7 cellular contexts compared by ENCODE assay signal in the genomic region with DNA sequence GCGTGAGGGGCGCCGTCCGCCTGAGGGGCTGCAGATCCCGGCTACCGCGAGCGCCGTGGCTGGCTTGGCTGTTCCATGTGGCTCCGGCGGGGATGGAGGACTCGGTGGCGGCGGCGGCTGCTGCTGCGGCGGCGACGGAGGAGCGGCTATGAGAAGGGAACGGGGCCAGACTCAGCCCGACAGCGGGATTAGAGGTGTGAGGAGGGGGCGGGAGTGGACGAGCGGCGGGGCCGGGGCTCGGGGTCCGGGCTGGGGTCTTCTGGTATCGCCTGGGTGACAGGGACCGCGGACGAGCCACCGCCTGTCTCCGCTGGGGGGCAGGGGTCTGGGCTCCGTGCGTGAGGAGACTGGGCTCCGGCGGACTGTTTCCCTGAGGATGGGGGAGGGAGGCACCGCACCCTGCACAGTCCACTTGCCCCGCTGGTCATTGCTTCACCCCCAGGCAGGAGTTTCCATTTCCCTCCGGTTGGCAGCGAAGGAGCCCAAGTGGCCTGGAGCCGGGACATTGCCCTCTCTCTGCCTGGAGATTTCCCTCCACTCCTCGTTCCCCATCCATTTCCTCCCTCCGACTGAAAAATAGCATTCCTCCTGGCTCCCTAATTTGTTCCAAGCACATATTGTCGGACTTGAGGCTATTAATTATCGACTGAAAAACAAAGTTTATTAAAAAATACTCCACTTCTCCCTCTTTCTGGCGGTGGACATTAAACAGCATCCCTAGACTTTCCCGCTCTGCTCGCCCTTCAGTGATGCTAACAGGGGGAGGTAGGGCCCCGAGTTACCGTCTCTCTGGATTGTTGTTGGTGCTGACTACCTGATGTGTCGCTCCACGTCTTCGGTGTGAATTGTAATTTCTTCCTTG. TPM values are rescaled to one million over a fixed set of nuclear protein-coding genes. Genes with fewer than 3 reads are reported as not detected.
DNase-seq lines count a peak whose midpoint lies in the region; FAIRE-seq and TF ChIP-seq lines count a peak whose summit lies in the region.

No MANE protein-coding gene starts in this region.

- no peaks in the 10 kb centered on the region for H3K27me3 Mint-ChIP-seq in activated CD4-positive, alpha-beta memory T cell treated with anti-CD3 and anti-CD28 coated beads for 36 hours
- H3K27me3 Mint-ChIP-seq in stimulated activated naive CD8-positive, alpha-beta T cell treated with anti-CD3 and anti-CD28 coated beads, Interleukin-15, Interleukin-2, amounts not matched to agents 100 ng/mL and 50 ng/mL, for 24 hours, result no peaks in the 10 kb centered on the region

- peak overlapping the region; percentile 73 to 94 for H3K18ac ChIP-seq in mesenchymal stem cell (ENCODE audit: low read depth in 1 of 2, low read length in 2 of 2)

- peak; percentile 26 for FAIRE-seq in endothelial cell of umbilical vein (lab: Jason Lieb, UNC)

- H2BK12ac ChIP-seq in mesenchymal stem cell (ENCODE audit: low read length in 2 of 2), result peak overlapping the region; percentile 21 to 39

- no peaks in the 10 kb centered on the region for H3K9me3 Mint-ChIP-seq in activated CD4-positive, alpha-beta memory T cell treated with anti-CD3 and anti-CD28 coated beads for 36 hours
- peaks cover 6% of the 10 kb centered on the region for H3K9me3 Mint-ChIP-seq in stimulated activated naive CD8-positive, alpha-beta T cell treated with anti-CD3 and anti-CD28 coated beads, Interleukin-15, Interleukin-2, amounts not matched to agents 100 ng/mL and 50 ng/mL, for 24 hours

- CTCF ChIA-PET in activated CD4-positive, alpha-beta memory T cell treated with anti-CD3 and anti-CD28 coated beads for 36 hours (lab: Charles Lee), result no interaction called here
- CTCF ChIA-PET in endothelial cell of umbilical vein (lab: Charles Lee), result interaction anchor here (1.6 to 3.2 kb wide), 2 partner anchors 69 to 249 kb away, joined by 6 to 17 read pairs; no protein-coding TSS in a partner anchor

- H3K14ac ChIP-seq in mesenchymal stem cell (ENCODE audit: low read length in 2 of 2), result peak overlapping the region; percentile 89 to 92

- H3K27ac ChIP-seq in endothelial cell of umbilical vein (ENCODE audit: insufficient read depth, low read depth, low read length) (peak overlapping the region; percentile 29), mesenchymal stem cell (ENCODE audit: low read length, poor library complexity, severe bottlenecking) (peak overlapping the region; percentile 23)

- DNase-seq in GM03348 (ENCODE audit: low spot score), result peak; percentile 67
- DNase-seq in HAP-1 (ENCODE audit: low spot score in 2 of 2), result peak; percentile 48 to 78
- peak; percentile 71 for DNase-seq in NCI-H146 (lab: John Stamatoyannopoulos, UW)
- DNase-seq in activated CD4-positive, alpha-beta memory T cell treated with anti-CD3 and anti-CD28 coated beads for 36 hours, result peak; percentile 53
- DNase-seq in endothelial cell of umbilical vein (ENCODE audit: low read depth, low spot score), result peak; percentile 56
- peak; percentile 70 for DNase-seq in mesenchymal stem cell

- no peaks in the 10 kb centered on the region for H3K27me3 ChIP-seq in HAP-1 (ENCODE audit: low read depth)
- H3K27me3 ChIP-seq in endothelial cell of umbilical vein (ENCODE audit: control insufficient read depth in 2 of 2, insufficient read depth in 2 of 2, low read length in 2 of 2), result no peaks in the 10 kb centered on the region
- H3K27me3 ChIP-seq in mesenchymal stem cell (ENCODE audit: control insufficient read depth in 1 of 2, insufficient read depth in 1 of 2, low read length in 2 of 2), result no peaks in the 10 kb centered on the region

- peak; percentile 6 for TF ChIP-seq POLR2A in endothelial cell of umbilical vein (IDR thresholded peaks at IDR 0.05; ENCODE audit: low read depth, low read length)

- POLR2A ChIA-PET in activated CD4-positive, alpha-beta memory T cell treated with anti-CD3 and anti-CD28 coated beads for 36 hours (lab: Charles Lee), result no interaction called here
- POLR2A ChIA-PET in endothelial cell of umbilical vein (lab: Charles Lee), result interaction anchor here (0.7 to 1.0 kb wide), 2 partner anchors 175 to 200 kb away, joined by 3 to 4 read pairs; partner anchors contain the start of gene TMEM17

- H3K4me1 ChIP-seq in HAP-1, result no peaks in the 10 kb centered on the region; the same call in 1 of the 2 replicates
- peaks cover 17% of the 10 kb centered on the region for H3K4me1 ChIP-seq in endothelial cell of umbilical vein (ENCODE audit: control insufficient read depth, extremely low read depth, insufficient read depth, low read length)
- H3K4me1 ChIP-seq in mesenchymal stem cell (ENCODE audit: control insufficient read depth, insufficient read depth, low read depth, low read length), result peaks cover 4% of the 10 kb centered on the region

- peak overlapping the region in 1 of 2 experiments; percentile 46 for H3K23ac ChIP-seq in mesenchymal stem cell (ENCODE audit: low read length in 2 of 2)

- H3K9ac ChIP-seq in endothelial cell of umbilical vein (replicated peaks; ENCODE audit: extremely low read depth, insufficient read depth, low read length) (peak overlapping the region; percentile 41), mesenchymal stem cell (ENCODE audit: low read length) (peak overlapping the region; percentile 96)

- TF ChIP-seq CTCF in endothelial cell of umbilical vein (IDR thresholded peaks at IDR 0.05; ENCODE audit: extremely low read depth in 1 of 2, insufficient read depth in 1 of 2, low read depth in 1 of 2, low read length in 2 of 2), result peak; percentile 19 to 39

- peak overlapping the region; percentile 74 for H3K27ac Mint-ChIP-seq in activated CD4-positive, alpha-beta memory T cell treated with anti-CD3 and anti-CD28 coated beads for 36 hours
- H3K27ac Mint-ChIP-seq in stimulated activated naive CD8-positive, alpha-beta T cell treated with anti-CD3 and anti-CD28 coated beads, Interleukin-15, Interleukin-2, amounts not matched to agents 100 ng/mL and 50 ng/mL, for 24 hours, result peak overlapping the region; percentile 17

- H2AFZ ChIP-seq in endothelial cell of umbilical vein (ENCODE audit: low read depth, low read length) (peak overlapping the region; percentile 74), mesenchymal stem cell (ENCODE audit: low read depth, low read length) (peak overlapping the region; percentile 55)

- H2AK5ac ChIP-seq in mesenchymal stem cell (ENCODE audit: low read length, severe bottlenecking), result no peak overlapping the region

- BruUV-seq in endothelial cell of umbilical vein (replicated peaks; lab: Mats Ljungman, UMichigan), result no TSS peak

- H3K4me2 ChIP-seq in endothelial cell of umbilical vein (ENCODE audit: insufficient read depth, low read length) (peak overlapping the region; percentile 91), mesenchymal stem cell (ENCODE audit: low read length, poor library complexity, severe bottlenecking) (peak overlapping the region; percentile 87)

- peak overlapping the region; percentile 84 to 97 for H3K4ac ChIP-seq in mesenchymal stem cell (ENCODE audit: low read depth in 1 of 2, low read length in 2 of 2)

- no peak overlapping the region for H4K8ac ChIP-seq in mesenchymal stem cell (ENCODE audit: low read length)

- peak overlapping the region; percentile 96 for H4K91ac ChIP-seq in mesenchymal stem cell (ENCODE audit: low read length)

- H3K4me1 Mint-ChIP-seq in activated CD4-positive, alpha-beta memory T cell treated with anti-CD3 and anti-CD28 coated beads for 36 hours (ENCODE audit: low read depth), result peaks cover 28% of the 10 kb centered on the region
- H3K4me1 Mint-ChIP-seq in stimulated activated naive CD8-positive, alpha-beta T cell treated with anti-CD3 and anti-CD28 coated beads, Interleukin-15, Interleukin-2, amounts not matched to agents 100 ng/mL and 50 ng/mL, for 24 hours (ENCODE audit: low read depth), result peaks cover 26% of the 10 kb centered on the region

- no peaks in the 10 kb centered on the region for H4K20me1 ChIP-seq in endothelial cell of umbilical vein (replicated peaks; ENCODE audit: control insufficient read depth, extremely low read depth, insufficient read depth, low read length)

- H2BK15ac ChIP-seq in mesenchymal stem cell (ENCODE audit: low read depth, poor library complexity, severe bottlenecking), result peak overlapping the region; percentile 67

- in situ Hi-C loops in HAP-1 (cut with MboI; ENCODE audit: low sequenced_read_pairs), result no loop called here

- peaks cover 9% of the 10 kb centered on the region for H3K79me1 ChIP-seq in mesenchymal stem cell (replicated peaks; ENCODE audit: low read length, poor library complexity, severe bottlenecking)

- H2BK5ac ChIP-seq in mesenchymal stem cell (ENCODE audit: low read depth, low read length, poor library complexity, severe bottlenecking), result peak overlapping the region; percentile 37

- H2BK120ac ChIP-seq in mesenchymal stem cell (ENCODE audit: low read depth, low read length), result peak overlapping the region; percentile 99

- H3K36me3 ChIP-seq in HAP-1 (replicated peaks) (peaks cover 27% of the 10 kb centered on the region), endothelial cell of umbilical vein (ENCODE audit: control insufficient read depth in 2 of 2, extremely low read depth in 1 of 2, insufficient read depth in 2 of 2, low read length in 2 of 2) (no peaks in the 10 kb centered on the region), mesenchymal stem cell (ENCODE audit: control insufficient read depth in 1 of 2, insufficient read depth in 2 of 2, low read depth in 1 of 2, low read length in 2 of 2) (peaks cover 0 to 39% of the 10 kb centered on the region in 2 experiments)

- H3K4me3 Mint-ChIP-seq in activated CD4-positive, alpha-beta memory T cell treated with anti-CD3 and anti-CD28 coated beads for 36 hours, result peak overlapping the region; percentile 76
- peak overlapping the region; percentile 81 for H3K4me3 Mint-ChIP-seq in stimulated activated naive CD8-positive, alpha-beta T cell treated with anti-CD3 and anti-CD28 coated beads, Interleukin-15, Interleukin-2, amounts not matched to agents 100 ng/mL and 50 ng/mL, for 24 hours

- no peaks in the 10 kb centered on the region for H3K9me3 ChIP-seq in HAP-1
- H3K9me3 ChIP-seq in endothelial cell of umbilical vein (replicated peaks; ENCODE audit: control insufficient read depth, insufficient read depth, low read length), result no peaks in the 10 kb centered on the region
- peaks cover 13% of the 10 kb centered on the region for H3K9me3 ChIP-seq in mesenchymal stem cell (ENCODE audit: control insufficient read depth, low read length)

- peaks cover 32% of the 10 kb centered on the region for H3K79me2 ChIP-seq in endothelial cell of umbilical vein (ENCODE audit: control insufficient read depth, insufficient read depth, low read length)

- H3K9me1 ChIP-seq in endothelial cell of umbilical vein (replicated peaks; ENCODE audit: control insufficient read depth, extremely low read depth, insufficient read depth, low read length), result no peaks in the 10 kb centered on the region

- dilution Hi-C loops in endothelial cell of umbilical vein (cut with MboI; ENCODE audit: extremely low pct_ligation_motif_present, low sequenced_read_pairs), result no loop called here

- H3K4me3 ChIP-seq in HAP-1 (peak overlapping the region; percentile 67), endothelial cell of umbilical vein (replicated peaks in 1 of 3; ENCODE audit: insufficient read depth in 1 of 3, low read depth in 1 of 3, low read length in 3 of 3) (peak overlapping the region; percentile 59 to 87 (median 85)), mesenchymal stem cell (ENCODE audit: insufficient read depth in 1 of 2, low read depth in 1 of 2, low read length in 2 of 2) (peak overlapping the region; percentile 78 to 95)

- peaks cover 9% of the 10 kb centered on the region for H3K36me3 Mint-ChIP-seq in activated CD4-positive, alpha-beta memory T cell treated with anti-CD3 and anti-CD28 coated beads for 36 hours
- peaks cover 11% of the 10 kb centered on the region for H3K36me3 Mint-ChIP-seq in stimulated activated naive CD8-positive, alpha-beta T cell treated with anti-CD3 and anti-CD28 coated beads, Interleukin-15, Interleukin-2, amounts not matched to agents 100 ng/mL and 50 ng/mL, for 24 hours (ENCODE audit: low read depth)

- WGBS in mesenchymal stem cell, result under 1% methylated on average over 52 of the region's 57 CpGs

- intact Hi-C loops in activated CD4-positive, alpha-beta memory T cell treated with anti-CD3 and anti-CD28 coated beads for 36 hours (cut with micrococcal nuclease), result loop anchor here (1.0 to 10.0 kb wide), 9 partner anchors 199 to 1234 kb away; partner anchors contain the start of genes MDH1, OTX1, TMEM17 and UGP2
- intact Hi-C loops in endothelial cell of umbilical vein (cut with micrococcal nuclease), result loop anchor here (1.0 to 10.0 kb wide), 9 partner anchors 69 to 801 kb away; partner anchors contain the start of genes COMMD1, OTX1 and TMEM17

RNA-seq across cellular contexts. Expression of gene EHBP1, which starts 0.6 kb away (rescaled TPM):
- 10 to 100 TPM; 23.5 to 23.6 TPM for total RNA-seq in activated CD4-positive, alpha-beta memory T cell treated with anti-CD3 and anti-CD28 coated beads for 36 hours
- 31.6 and 34.8 TPM in 2 replicates for total RNA-seq in endothelial cell of umbilical vein
- polyA plus RNA-seq in endothelial cell of umbilical vein, result 5.0 and 8.4 TPM in 2 replicates
- 11.3 and 11.8 TPM in 2 replicates for polyA plus RNA-seq in endothelial cell of umbilical vein (2011; cell fraction: cytosol; rRNA removed)
- polyA plus RNA-seq in endothelial cell of umbilical vein (2011; cell fraction: nucleus; rRNA removed), result 23.7 and 25.8 TPM in 2 replicates
- 21.0 and 24.8 TPM in 2 replicates for polyA plus RNA-seq in endothelial cell of umbilical vein (2012)
- polyA minus RNA-seq in endothelial cell of umbilical vein, result 32.1 and 45.1 TPM in 2 replicates
- 10.5 TPM for polyA minus RNA-seq in endothelial cell of umbilical vein (2011; cell fraction: cytosol; rRNA and poly(A)+ RNA removed)
- polyA minus RNA-seq in endothelial cell of umbilical vein (2011; cell fraction: nucleus; rRNA and poly(A)+ RNA removed), result 68.4 and 80.3 TPM in 2 replicates
- polyA plus RNA-seq in mesenchymal stem cell (2013, experiment 1 of 2), result 26.8 TPM
- polyA plus RNA-seq in mesenchymal stem cell (2013, experiment 2 of 2), result 26.1 TPM

Comparison
In these comparisons a context has a peak if more than half of its experiments do, and no peak if none do; other contexts are left out.
1. Peak in every context shown above with its lines: DNase-seq, H3K4me3 ChIP-seq and H3K27ac ChIP-seq.